In the genomic region with DNA sequence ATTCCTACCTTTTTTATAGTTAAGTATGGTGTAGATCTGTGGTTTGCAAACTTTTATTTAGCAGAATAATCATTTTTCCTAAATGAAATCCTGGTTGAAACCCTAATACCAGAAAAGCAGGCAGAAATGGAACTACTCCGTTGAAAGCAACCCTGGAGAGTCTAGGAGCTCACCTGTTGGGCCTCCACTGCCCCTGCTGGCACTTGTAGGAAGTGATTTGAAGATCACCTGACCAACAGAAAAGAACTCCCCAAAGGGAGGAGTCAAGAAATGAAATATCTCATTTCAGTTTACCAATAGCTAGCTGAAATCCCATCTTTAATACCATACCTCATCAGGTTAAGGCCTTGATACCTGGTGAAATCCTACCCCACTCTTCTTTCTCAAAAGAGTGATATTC, we compare ENCODE assay signal across 19 cellular contexts.
DNase-seq lines count a peak whose midpoint lies in the region; ATAC-seq, FAIRE-seq and TF ChIP-seq lines count a peak whose summit lies in the region.
"Had no signal": no experiment of that assay in that cellular context is flagged by ENCODE, and none has a peak within 500 bp of the region (broad histone marks: within the 10 kb centered on the region; RNA-seq: fewer than 3 reads in every experiment).

No MANE protein-coding gene starts in this region.

- dilution Hi-C loops in keratinocyte (cut with MboI; ENCODE audit: extremely low pct_ligation_motif_present, low sequenced_read_pairs), result no loop called here

- H3K4me1 ChIP-seq in GM23338 (ENCODE audit: insufficient read depth), result no peaks in the 10 kb centered on the region
- H3K4me1 ChIP-seq in OCI-LY1 (ENCODE audit: insufficient read depth, low read length, severe bottlenecking), result no peaks in the 10 kb centered on the region
- H3K4me1 ChIP-seq in keratinocyte (ENCODE audit: control insufficient read depth, extremely low read depth, insufficient read depth, low read length), result no peaks in the 10 kb centered on the region

- H3F3A ChIP-seq in GM23338 (replicated peaks; ENCODE audit: low read depth), result no peaks in the 10 kb centered on the region
- no peaks in the 10 kb centered on the region for H3F3A ChIP-seq in OCI-LY1 (ENCODE audit: insufficient read depth, low read length)

- H3K27me3 ChIP-seq in GM23338 (ENCODE audit: insufficient read depth) (no peaks in the 10 kb centered on the region), OCI-LY1 (ENCODE audit: insufficient read depth, low read length) (no peaks in the 10 kb centered on the region), keratinocyte (ENCODE audit: control insufficient read depth, extremely low read depth, insufficient read depth, low read length) (no peaks in the 10 kb centered on the region)
- H3K27me3 ChIP-seq: cardiac muscle cell had no signal

- H3K9me3 ChIP-seq in OCI-LY1 (ENCODE audit: low read length) (no peaks in the 10 kb centered on the region), keratinocyte (ENCODE audit: control insufficient read depth, low read depth, low read length) (no peaks in the 10 kb centered on the region)

- H3K4me3 ChIP-seq in GM23338, result no peak overlapping the region
- H3K4me3 ChIP-seq in OCI-LY1 (ENCODE audit: low read depth, low read length, poor library complexity, severe bottlenecking), result no peak overlapping the region
- H3K4me3 ChIP-seq in keratinocyte (ENCODE audit: control insufficient read depth in 2 of 3, extremely low read depth in 1 of 3, insufficient read depth in 2 of 3, low read depth in 1 of 3, low read length in 3 of 3), result no peak overlapping the region
- H3K4me3 ChIP-seq: cardiac muscle cell had no signal

- H3K36me3 ChIP-seq in GM23338 (ENCODE audit: insufficient read depth) (no peaks in the 10 kb centered on the region), OCI-LY1 (ENCODE audit: insufficient read depth, low read length) (no peaks in the 10 kb centered on the region), keratinocyte (ENCODE audit: control insufficient read depth in 2 of 2, extremely low read depth in 1 of 2, insufficient read depth in 2 of 2, low read length in 2 of 2) (no peaks in the 10 kb centered on the region)
- H3K36me3 ChIP-seq: cardiac muscle cell had no signal

- H2AFZ ChIP-seq in GM23338, result no peak overlapping the region
- no peak overlapping the region for H2AFZ ChIP-seq in OCI-LY1 (ENCODE audit: low read length)
- no peak overlapping the region for H2AFZ ChIP-seq in keratinocyte (ENCODE audit: control insufficient read depth, low read length)

- no peaks in the 10 kb centered on the region for H3K36me3 Mint-ChIP-seq in GM23338 (ENCODE audit: low read depth)
- H3K36me3 Mint-ChIP-seq: activated naive CD8-positive, alpha-beta T cell treated with anti-CD3 and anti-CD28 coated beads, Interleukin-2, amount 10 ng/mL, durations not matched to agents 7 days and 5 days; CD8-positive, alpha-beta T cell; IgD-negative memory B cell had no signal

- H4K20me1 ChIP-seq in GM23338 (replicated peaks; ENCODE audit: insufficient read depth) (no peaks in the 10 kb centered on the region), OCI-LY1 (ENCODE audit: insufficient read depth, low read length) (no peaks in the 10 kb centered on the region), keratinocyte (ENCODE audit: control insufficient read depth, extremely low read depth, insufficient read depth, low read length) (no peaks in the 10 kb centered on the region)

- 0 out of 3 replicates have a peak, but pooled peaks cover 3% of the 10 kb centered on the region for H3K9me3 Mint-ChIP-seq in GM23338

- TF ChIP-seq CTCF in GM23338 (conservative IDR thresholded peaks at IDR 0.05; ENCODE audit: low read depth in 2 of 2), result peak; percentile 20 to 37; a peak in 1 of 4 replicates
- peak; percentile 6; the same call in 1 of the 2 replicates for TF ChIP-seq CTCF in OCI-LY1 (IDR thresholded peaks at IDR 0.05; ENCODE audit: low read length)
- TF ChIP-seq CTCF in keratinocyte (optimal IDR thresholded peaks at IDR 0.05 in 1 of 3, IDR thresholded peaks at IDR 0.05 in 1 of 3, conservative IDR thresholded peaks at IDR 0.05 in 1 of 3; ENCODE audit: extremely low read depth in 1 of 3, insufficient read depth in 2 of 3, low read length in 3 of 3), result peak in 2 of 3 experiments; percentile 6 to 18

- FAIRE-seq in keratinocyte (lab: Jason Lieb, UNC), result no peak
- FAIRE-seq: G401.6, GM18507 had no signal

- no peaks in the 10 kb centered on the region for H3K9me1 ChIP-seq in keratinocyte (ENCODE audit: control insufficient read depth, extremely low read depth, insufficient read depth, low read length)

- H3K4me2 ChIP-seq in GM23338 (no peak overlapping the region), OCI-LY1 (ENCODE audit: low read length) (no peak overlapping the region), keratinocyte (ENCODE audit: control insufficient read depth, extremely low read depth, insufficient read depth, low read depth, low read length) (no peak overlapping the region)

- H3K79me2 ChIP-seq in GM23338 (replicated peaks; ENCODE audit: insufficient read depth), result no peaks in the 10 kb centered on the region
- H3K79me2 ChIP-seq in OCI-LY1 (ENCODE audit: insufficient read depth, low read length), result no peaks in the 10 kb centered on the region
- H3K79me2 ChIP-seq in keratinocyte (ENCODE audit: control insufficient read depth, insufficient read depth, low read length), result no peaks in the 10 kb centered on the region

- H3K9ac ChIP-seq in OCI-LY1 (ENCODE audit: low read length) (no peak overlapping the region), keratinocyte (ENCODE audit: control insufficient read depth, extremely low read depth, insufficient read depth, low read length) (no peak overlapping the region)

- H3K27me3 Mint-ChIP-seq in GM23338 (ENCODE audit: insufficient read depth, low read depth, poor library complexity), result peaks cover 4% of the 10 kb centered on the region
- H3K27me3 Mint-ChIP-seq: activated naive CD8-positive, alpha-beta T cell treated with anti-CD3 and anti-CD28 coated beads, Interleukin-2, amount 10 ng/mL, durations not matched to agents 7 days and 5 days; IgD-negative memory B cell had no signal

- ATAC-seq in GM23338 (no peak), HG02852 (IDR thresholded peaks at IDR 0.05; ENCODE audit: unreplicated experiment) (no peak)
- ATAC-seq: activated CD4-positive, CD25-positive, alpha-beta regulatory T cell treated with anti-CD3 and anti-CD28 coated beads, Interleukin-2, amount 50 U/mL, for 24 hours; CD8-positive, alpha-beta T cell had no signal

- no peak overlapping the region for H3K4me3 Mint-ChIP-seq in GM23338
- H3K4me3 Mint-ChIP-seq: activated naive CD8-positive, alpha-beta T cell treated with anti-CD3 and anti-CD28 coated beads, Interleukin-2, amount 10 ng/mL, durations not matched to agents 7 days and 5 days; CD8-positive, alpha-beta T cell; IgD-negative memory B cell had no signal

- DNase-seq in NCI-H82 (lab: John Stamatoyannopoulos, UW), result peak; percentile 12
- no peak for DNase-seq in NCI-H82 treated with DMSO at 0.1 percent for 48 hours (lab: John Stamatoyannopoulos, UW; ENCODE audit: unreplicated experiment)
- DNase-seq in GM23338 (ENCODE audit: low spot score), result peak; percentile 15
- no peak for DNase-seq in keratinocyte (ENCODE audit: low read depth, low spot score)
- DNase-seq in NCI-H345 (lab: John Stamatoyannopoulos, UW), result no peak
- no peak for DNase-seq in NCI-H1092 treated with DMSO at 0.1 percent for 48 hours (lab: John Stamatoyannopoulos, UW)
- DNase-seq: activated naive CD8-positive, alpha-beta T cell treated with anti-CD3 and anti-CD28 coated beads, Interleukin-2, amount 10 ng/mL, durations not matched to agents 7 days and 5 days; CD8-positive, alpha-beta T cell; effector CD4-positive, alpha-beta T cell; hypothalamus; NCI-H1417 treated with DMSO at 0.1 percent for 48 hours; NCI-H446 had no signal

- H3K9me2 ChIP-seq in GM23338 (ENCODE audit: insufficient read depth), result no peaks in the 10 kb centered on the region
- H3K9me2 ChIP-seq in OCI-LY1 (ENCODE audit: low read depth, low read length), result no peaks in the 10 kb centered on the region

- H3K27ac Mint-ChIP-seq in GM23338, result no peak overlapping the region
- H3K27ac Mint-ChIP-seq: activated naive CD8-positive, alpha-beta T cell treated with anti-CD3 and anti-CD28 coated beads, Interleukin-2, amount 10 ng/mL, durations not matched to agents 7 days and 5 days; CD8-positive, alpha-beta T cell; IgD-negative memory B cell had no signal

- no peaks in the 10 kb centered on the region for H3K4me1 Mint-ChIP-seq in GM23338
- H3K4me1 Mint-ChIP-seq: activated naive CD8-positive, alpha-beta T cell treated with anti-CD3 and anti-CD28 coated beads, Interleukin-2, amount 10 ng/mL, durations not matched to agents 7 days and 5 days; IgD-negative memory B cell had no signal

- H3K27ac ChIP-seq in GM23338 (ENCODE audit: low read depth) (no peak overlapping the region), OCI-LY1 (ENCODE audit: low read depth, low read length, poor library complexity, severe bottlenecking) (no peak overlapping the region), keratinocyte (ENCODE audit: control insufficient read depth, insufficient read depth, low read length) (no peak overlapping the region)
- H3K27ac ChIP-seq: cardiac muscle cell had no signal

TF ChIP-seq in GM23338, 12 proteins besides CTCF, POLR2A, EP300 and RAD21 (continues in another document):
- no peak for TF ChIP-seq EZH2phosphoT487 (IDR thresholded peaks at IDR 0.05; ENCODE audit: unreplicated experiment)

Comparison
In these comparisons a context has a peak if more than half of its experiments do, and no peak if none do; other contexts are left out.
1. DNase-seq: peak in NCI-H82 (single experiment) and GM23338 (single experiment); none in NCI-H82 treated with DMSO at 0.1 percent for 48 hours (single experiment), keratinocyte (single experiment), NCI-H345 (single experiment) and NCI-H1092 treated with DMSO at 0.1 percent for 48 hours (single experiment).
2. Peak in every context shown above with its lines, with median percentiles within 50 percentile points of each other: CTCF ChIP-seq.